In the genomic region with DNA sequence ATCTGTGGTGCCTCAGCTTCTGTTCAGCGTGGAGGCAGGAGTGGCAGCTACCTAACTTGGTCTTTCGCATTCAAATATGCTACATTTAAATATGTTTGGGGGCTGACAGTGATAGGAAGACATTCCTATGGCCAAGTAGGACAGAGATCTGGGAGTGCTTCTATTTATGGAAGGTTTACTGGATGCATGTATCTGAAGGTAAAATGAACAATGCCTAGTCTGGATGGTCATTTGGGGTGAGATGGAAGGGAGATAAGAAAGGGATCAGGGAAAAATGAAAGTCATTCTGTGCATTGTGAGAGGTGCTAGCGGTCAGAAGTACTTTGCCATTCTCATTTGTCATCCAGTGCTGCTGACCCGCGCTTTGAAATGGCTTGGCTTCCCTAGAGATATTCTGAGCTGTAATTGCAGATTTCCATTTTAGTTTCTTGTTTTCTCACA, we compare ENCODE assay signal across 1 cellular context.
TF ChIP-seq lines count a peak whose summit lies in the region.

No MANE protein-coding gene starts in this region.

TF ChIP-seq in GM23338, 12 proteins besides CTCF, POLR2A, EP300 and RAD21 (continued from another document):
- TF ChIP-seq, protein P1, sequence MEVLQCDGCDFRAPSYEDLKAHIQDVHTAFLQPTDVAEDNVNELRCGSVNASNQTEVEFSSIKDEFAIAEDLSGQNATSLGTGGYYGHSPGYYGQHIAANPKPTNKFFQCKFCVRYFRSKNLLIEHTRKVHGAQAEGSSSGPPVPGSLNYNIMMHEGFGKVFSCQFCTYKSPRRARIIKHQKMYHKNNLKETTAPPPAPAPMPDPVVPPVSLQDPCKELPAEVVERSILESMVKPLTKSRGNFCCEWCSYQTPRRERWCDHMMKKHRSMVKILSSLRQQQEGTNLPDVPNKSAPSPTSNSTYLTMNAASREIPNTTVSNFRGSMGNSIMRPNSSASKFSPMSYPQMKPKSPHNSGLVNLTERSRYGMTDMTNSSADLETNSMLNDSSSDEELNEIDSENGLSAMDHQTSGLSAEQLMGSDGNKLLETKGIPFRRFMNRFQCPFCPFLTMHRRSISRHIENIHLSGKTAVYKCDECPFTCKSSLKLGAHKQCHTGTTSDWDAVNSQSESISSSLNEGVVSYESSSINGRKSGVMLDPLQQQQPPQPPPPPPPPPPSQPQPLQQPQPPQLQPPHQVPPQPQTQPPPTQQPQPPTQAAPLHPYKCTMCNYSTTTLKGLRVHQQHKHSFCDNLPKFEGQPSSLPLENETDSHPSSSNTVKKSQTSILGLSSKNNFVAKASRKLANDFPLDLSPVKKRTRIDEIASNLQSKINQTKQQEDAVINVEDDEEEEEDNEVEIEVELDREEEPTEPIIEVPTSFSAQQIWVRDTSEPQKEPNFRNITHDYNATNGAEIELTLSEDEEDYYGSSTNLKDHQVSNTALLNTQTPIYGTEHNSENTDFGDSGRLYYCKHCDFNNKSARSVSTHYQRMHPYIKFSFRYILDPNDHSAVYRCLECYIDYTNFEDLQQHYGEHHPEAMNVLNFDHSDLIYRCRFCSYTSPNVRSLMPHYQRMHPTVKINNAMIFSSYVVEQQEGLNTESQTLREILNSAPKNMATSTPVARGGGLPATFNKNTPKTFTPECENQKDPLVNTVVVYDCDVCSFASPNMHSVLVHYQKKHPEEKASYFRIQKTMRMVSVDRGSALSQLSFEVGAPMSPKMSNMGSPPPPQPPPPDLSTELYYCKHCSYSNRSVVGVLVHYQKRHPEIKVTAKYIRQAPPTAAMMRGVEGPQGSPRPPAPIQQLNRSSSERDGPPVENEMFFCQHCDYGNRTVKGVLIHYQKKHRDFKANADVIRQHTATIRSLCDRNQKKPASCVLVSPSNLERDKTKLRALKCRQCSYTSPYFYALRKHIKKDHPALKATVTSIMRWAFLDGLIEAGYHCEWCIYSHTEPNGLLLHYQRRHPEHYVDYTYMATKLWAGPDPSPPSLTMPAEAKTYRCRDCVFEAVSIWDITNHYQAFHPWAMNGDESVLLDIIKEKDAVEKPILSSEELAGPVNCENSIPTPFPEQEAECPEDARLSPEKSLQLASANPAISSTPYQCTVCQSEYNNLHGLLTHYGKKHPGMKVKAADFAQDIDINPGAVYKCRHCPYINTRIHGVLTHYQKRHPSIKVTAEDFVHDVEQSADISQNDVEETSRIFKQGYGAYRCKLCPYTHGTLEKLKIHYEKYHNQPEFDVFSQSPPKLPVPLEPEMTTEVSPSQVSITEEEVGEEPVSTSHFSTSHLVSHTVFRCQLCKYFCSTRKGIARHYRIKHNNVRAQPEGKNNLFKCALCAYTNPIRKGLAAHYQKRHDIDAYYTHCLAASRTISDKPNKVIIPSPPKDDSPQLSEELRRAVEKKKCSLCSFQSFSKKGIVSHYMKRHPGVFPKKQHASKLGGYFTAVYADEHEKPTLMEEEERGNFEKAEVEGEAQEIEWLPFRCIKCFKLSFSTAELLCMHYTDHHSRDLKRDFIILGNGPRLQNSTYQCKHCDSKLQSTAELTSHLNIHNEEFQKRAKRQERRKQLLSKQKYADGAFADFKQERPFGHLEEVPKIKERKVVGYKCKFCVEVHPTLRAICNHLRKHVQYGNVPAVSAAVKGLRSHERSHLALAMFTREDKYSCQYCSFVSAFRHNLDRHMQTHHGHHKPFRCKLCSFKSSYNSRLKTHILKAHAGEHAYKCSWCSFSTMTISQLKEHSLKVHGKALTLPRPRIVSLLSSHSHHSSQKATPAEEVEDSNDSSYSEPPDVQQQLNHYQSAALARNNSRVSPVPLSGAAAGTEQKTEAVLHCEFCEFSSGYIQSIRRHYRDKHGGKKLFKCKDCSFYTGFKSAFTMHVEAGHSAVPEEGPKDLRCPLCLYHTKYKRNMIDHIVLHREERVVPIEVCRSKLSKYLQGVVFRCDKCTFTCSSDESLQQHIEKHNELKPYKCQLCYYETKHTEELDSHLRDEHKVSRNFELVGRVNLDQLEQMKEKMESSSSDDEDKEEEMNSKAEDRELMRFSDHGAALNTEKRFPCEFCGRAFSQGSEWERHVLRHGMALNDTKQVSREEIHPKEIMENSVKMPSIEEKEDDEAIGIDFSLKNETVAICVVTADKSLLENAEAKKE (CRISPR knock-in tag; IDR thresholded peaks at IDR 0.05): peak; percentile 50; the same call in 1 of the 2 replicates
TF ChIP-seq in GM23338: peak in this region for 1.
